27 cellular contexts compared by ENCODE assay signal in genomic region chr18:53527365-53527764, GRCh38.
"Had no signal": no experiment of that assay in that cellular context is flagged by ENCODE, and none has a peak within 500 bp of the region (broad histone marks: within the 10 kb centered on the region; RNA-seq: fewer than 3 reads in every experiment).

No MANE protein-coding gene starts in this region.

- H3K27ac ChIP-seq: stomach, suprapubic skin, testis, thoracic aorta, thyroid gland, tibial artery, tibial nerve, transverse colon, upper lobe of left lung, upper lobe of right lung, uterus, vagina had no signal

- H3K36me3 ChIP-seq: stomach, suprapubic skin, thoracic aorta, thyroid gland, tibial artery, tibial nerve, transverse colon, upper lobe of left lung, upper lobe of right lung, uterus, vagina had no signal

- ATAC-seq: stimulated activated effector memory CD8-positive, alpha-beta T cell treated with anti-CD3 and anti-CD28 coated beads, Interleukin-12 subunit alpha, Interleukin-12 subunit beta, amount 100 ng/mL, for 72 hours; stimulated activated memory B cell treated with anti-CD40 and anti-IgM and Interleukin-4, amounts not matched to agents 10 μg/mL and 1 μg/mL and 100 μg/mL, for 72 hours; stimulated activated naive B cell treated with anti-CD40 and anti-IgM and Interleukin-4, amounts not matched to agents 10 μg/mL and 1 μg/mL and 100 μg/mL, for 72 hours; stimulated activated naive CD8-positive, alpha-beta T cell treated with anti-CD3 and anti-CD28 coated beads, Interleukin-15, amount 100 ng/mL, for 72 hours; stimulated activated naive CD8-positive, alpha-beta T cell treated with anti-CD3 and anti-CD28 coated beads, Interleukin-15, Interleukin-2, amounts not matched to agents 100 U/mL and 50 U/mL, for 24 hours; upper lobe of right lung had no signal

- DNase-seq: stimulated activated CD4-positive, alpha-beta T cell treated with anti-CD3 and anti-CD28 coated beads, Interleukin-2, amount 100 ng/mL, for 48 hours; stimulated activated CD4-positive, alpha-beta T cell treated with anti-CD3 and anti-CD28 coated beads, Interleukin-4, amount 100 ng/mL, for 1 hour; stimulated activated CD4-positive, alpha-beta T cell treated with anti-CD3 and anti-CD28 coated beads, Interleukin-4, amount 100 ng/mL, for 24 hours; stimulated activated CD4-positive, alpha-beta T cell treated with anti-CD3 and anti-CD28 coated beads, Interleukin-4, amount 100 ng/mL, for 4 hours; stimulated activated CD8-positive, alpha-beta memory T cell treated with anti-CD3 and anti-CD28 coated beads, Interleukin-4, amount 100 ng/mL, for 48 hours; stimulated activated naive B cell treated with anti-CD40 and anti-IgM and Interleukin-4, amounts not matched to agents 10 μg/mL and 1 μg/mL and 100 μg/mL, for 72 hours; stimulated activated naive CD4-positive, alpha-beta T cell; stimulated activated naive CD4-positive, alpha-beta T cell treated with Interleukin-2 at 50 U/mL for 16 hours; stimulated activated naive CD8-positive, alpha-beta T cell treated with anti-CD3 and anti-CD28 coated beads, Interleukin-15, amount 100 ng/mL, for 72 hours; stimulated activated naive CD8-positive, alpha-beta T cell treated with anti-CD3 and anti-CD28 coated beads, Interleukin-15, Interleukin-2, amounts not matched to agents 100 U/mL and 50 U/mL, for 24 hours; stomach; substantia nigra; testis; thyroid gland; tibial artery; transverse colon; trophoblast cell; upper lobe of left lung; upper lobe of right lung; uterus had no signal

- H3K27me3 ChIP-seq: stomach, suprapubic skin, testis, thyroid gland, tibial artery, tibial nerve, transverse colon, upper lobe of left lung, upper lobe of right lung, uterus, vagina had no signal

- H3K4me3 ChIP-seq: stomach, suprapubic skin, testis, thoracic aorta, thyroid gland, tibial artery, tibial nerve, transverse colon, upper lobe of left lung, upper lobe of right lung, uterus, vagina had no signal

- H3K4me1 ChIP-seq: stomach, suprapubic skin, testis, thyroid gland, tibial artery, tibial nerve, transverse colon, upper lobe of left lung, upper lobe of right lung, uterus, vagina had no signal

- FAIRE-seq: urothelium cell line had no signal

- H3K9me3 ChIP-seq: stomach, suprapubic skin, testis, thoracic aorta, thyroid gland, tibial artery, transverse colon, upper lobe of left lung, upper lobe of right lung, uterus, vagina had no signal
